ENCODE assay signal across 1 cellular context in the genomic region with DNA sequence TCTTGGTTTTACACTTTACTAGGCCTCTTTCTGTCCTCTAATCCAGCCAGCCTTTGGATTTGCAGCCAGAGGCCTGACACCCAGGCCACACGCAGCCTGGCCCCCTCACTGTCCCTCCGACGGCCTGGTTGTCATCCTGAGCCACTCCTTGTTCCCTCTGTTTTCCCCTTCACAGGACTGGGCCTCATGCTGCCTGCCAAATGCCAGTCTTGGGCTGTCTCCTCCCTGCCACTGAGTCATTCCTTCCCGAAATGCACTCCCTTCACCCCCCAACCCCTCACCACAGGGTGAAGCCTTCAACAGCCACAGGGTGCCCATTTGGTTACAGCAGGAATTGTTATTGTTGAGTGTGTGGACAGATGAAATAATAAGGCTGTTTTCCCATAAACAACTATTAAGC.
TF ChIP-seq lines count a peak whose summit lies in the region.

No MANE protein-coding gene starts in this region.

TF ChIP-seq in H1, 55 proteins besides CTCF, POLR2A, EP300 and RAD21:
- TF ChIP-seq HDAC6 (IDR thresholded peaks at IDR 0.05; ENCODE audit: low read depth, low read length) (no peak), CEBPB (IDR thresholded peaks at IDR 0.05; ENCODE audit: low read depth, low read length) (no peak), ASH2L (IDR thresholded peaks at IDR 0.05; ENCODE audit: low read length) (no peak), TCF12 (IDR thresholded peaks at IDR 0.05; ENCODE audit: low read depth, low read length) (no peak)
TF ChIP-seq in H1: peak in this region for 0.
